ENCODE assay signal across 25 cellular contexts in the genomic region with DNA sequence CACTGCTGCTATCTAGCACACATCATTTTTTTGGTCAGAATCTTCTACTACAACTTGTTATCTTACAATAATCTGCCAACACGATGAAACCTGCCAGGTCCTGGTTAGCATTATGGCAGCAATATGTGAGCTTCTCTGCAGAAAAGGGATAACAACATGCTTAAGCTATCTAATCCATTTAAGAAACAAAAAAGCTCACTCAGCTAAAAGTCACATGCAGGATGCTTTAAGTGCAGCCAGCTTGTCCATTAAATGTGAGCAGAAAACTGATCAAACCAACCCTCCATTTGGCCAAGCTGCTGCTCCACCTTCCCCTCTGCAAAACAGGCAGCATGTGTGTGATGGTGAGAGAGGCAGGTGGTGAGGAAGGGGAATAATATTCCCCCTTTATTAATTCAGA.
"Had no signal": no experiment of that assay in that cellular context is flagged by ENCODE, and none has a peak within 500 bp of the region (broad histone marks: within the 10 kb centered on the region; RNA-seq: fewer than 3 reads in every experiment).

No MANE protein-coding gene starts in this region.

- H3K27ac ChIP-seq: body of pancreas, lower lobe of right lung, skin epidermis, uterus had no signal

- H3K9me3 Mint-ChIP-seq: activated CD8-positive, alpha-beta T cell treated with anti-CD3 and anti-CD28 coated beads for 36 hours; activated naive CD4-positive, alpha-beta T cell treated with anti-CD3 and anti-CD28 coated beads, Interleukin-2, amount 50 U/mL, for 72 hours; activated T-cell treated with anti-CD3 and anti-CD28 coated beads, Interleukin-2, amount 50 U/mL, for 4 hours; activated T-helper 2 cell treated with anti-CD3 and anti-CD28 coated beads, Interferon-gamma antibody, Interleukin-2, Interleukin-4, amounts not matched to agents 10 μg/mL and 5 μg/mL and 100 μg/mL, durations not matched to agents 14 hours and 24 hours and 36 hours; natural killer cell treated with Interleukin-12 subunit alpha and Interleukin-12 subunit beta and Interleukin-15 and Interleukin-18, amount 100 ng/mL, for 72 hours; stimulated activated naive CD8-positive, alpha-beta T cell treated with anti-CD3 and anti-CD28 coated beads, Interleukin-15, amount 100 ng/mL, for 72 hours; T-helper 2 cell treated with Interferon-gamma antibody and Interleukin-4, amounts not matched to agents 5 μg/mL and 100 μg/mL, for 36 hours; type B pancreatic cell had no signal

- H3K9me3 ChIP-seq: body of pancreas, lower lobe of right lung, mucosa of descending colon, uterus had no signal

- ATAC-seq: activated CD8-positive, alpha-beta T cell treated with anti-CD3 and anti-CD28 coated beads for 36 hours; activated naive CD4-positive, alpha-beta T cell treated with anti-CD3 and anti-CD28 coated beads, Interleukin-2, amount 50 U/mL, for 72 hours; activated T-cell treated with anti-CD3 and anti-CD28 coated beads, Interleukin-2, amount 50 U/mL, for 4 hours; body of pancreas; esophagus mucosa; left lobe of liver; lower lobe of right lung; mucosa of descending colon; natural killer cell treated with Interleukin-12 subunit alpha and Interleukin-12 subunit beta and Interleukin-15 and Interleukin-18, amount 100 ng/mL, for 72 hours; sciatic nerve; stimulated activated memory B cell treated with anti-CD40 and anti-IgM and Interleukin-4, amounts not matched to agents 10 μg/mL and 1 μg/mL and 100 μg/mL, for 72 hours; stimulated activated naive CD8-positive, alpha-beta T cell treated with anti-CD3 and anti-CD28 coated beads, Interleukin-15, amount 100 ng/mL, for 72 hours had no signal

- DNase-seq: activated B cell treated with CpG ODN at 0.5 μM for 24 hours; activated CD4-positive, alpha-beta T cell treated with anti-CD3 and anti-CD28 coated beads, Interleukin-2, amount 50 U/mL, for 1 hour; activated CD8-positive, alpha-beta T cell treated with anti-CD3 and anti-CD28 coated beads for 36 hours; activated T-cell treated with anti-CD3 and anti-CD28 coated beads, Interleukin-2, amount 50 U/mL, for 4 hours; body of pancreas; cortex of kidney; foreskin fibroblast; kidney glomerular epithelial cell; lower lobe of right lung; mesenchymal stem cell; mucosa of descending colon; stimulated activated CD4-positive, alpha-beta T cell treated with anti-CD3 and anti-CD28 coated beads, Interleukin-4, amount 100 ng/mL, for 24 hours; stimulated activated naive CD8-positive, alpha-beta T cell treated with anti-CD3 and anti-CD28 coated beads, Interleukin-15, amount 100 ng/mL, for 72 hours; substantia nigra; uterus had no signal

- H3K27me3 Mint-ChIP-seq: activated B cell treated with CpG ODN at 0.5 μM for 24 hours; activated CD8-positive, alpha-beta T cell treated with anti-CD3 and anti-CD28 coated beads for 36 hours; natural killer cell treated with Interleukin-12 subunit alpha and Interleukin-12 subunit beta and Interleukin-15 and Interleukin-18, amount 100 ng/mL, for 72 hours; stimulated activated memory B cell treated with anti-CD40 and anti-IgM and Interleukin-4, amounts not matched to agents 10 μg/mL and 1 μg/mL and 100 μg/mL, for 72 hours; stimulated activated naive CD8-positive, alpha-beta T cell treated with anti-CD3 and anti-CD28 coated beads, Interleukin-15, amount 100 ng/mL, for 72 hours; type B pancreatic cell had no signal

- H3K27me3 ChIP-seq: body of pancreas, uterus had no signal

- H3K4me3 ChIP-seq: body of pancreas, lower lobe of right lung, mucosa of descending colon, skin epidermis, uterus had no signal

- H3K4me3 Mint-ChIP-seq: activated B cell treated with CpG ODN at 0.5 μM for 24 hours; activated CD8-positive, alpha-beta T cell treated with anti-CD3 and anti-CD28 coated beads for 36 hours; activated T-cell treated with anti-CD3 and anti-CD28 coated beads, Interleukin-2, amount 50 U/mL, for 4 hours; natural killer cell treated with Interleukin-12 subunit alpha and Interleukin-12 subunit beta and Interleukin-15 and Interleukin-18, amount 100 ng/mL, for 72 hours; stimulated activated memory B cell treated with anti-CD40 and anti-IgM and Interleukin-4, amounts not matched to agents 10 μg/mL and 1 μg/mL and 100 μg/mL, for 72 hours; stimulated activated naive CD8-positive, alpha-beta T cell treated with anti-CD3 and anti-CD28 coated beads, Interleukin-15, amount 100 ng/mL, for 72 hours; T-helper 2 cell treated with Interferon-gamma antibody and Interleukin-4, amounts not matched to agents 5 μg/mL and 100 μg/mL, for 36 hours; type B pancreatic cell had no signal

- H3K36me3 ChIP-seq: uterus had no signal

- H3K27ac Mint-ChIP-seq: activated B cell treated with CpG ODN at 0.5 μM for 24 hours; activated CD8-positive, alpha-beta T cell treated with anti-CD3 and anti-CD28 coated beads for 36 hours; activated T-helper 2 cell treated with anti-CD3 and anti-CD28 coated beads, Interferon-gamma antibody, Interleukin-2, Interleukin-4, amounts not matched to agents 10 μg/mL and 5 μg/mL and 100 μg/mL, durations not matched to agents 14 hours and 24 hours and 36 hours; natural killer cell treated with Interleukin-12 subunit alpha and Interleukin-12 subunit beta and Interleukin-15 and Interleukin-18, amount 100 ng/mL, for 72 hours; stimulated activated memory B cell treated with anti-CD40 and anti-IgM and Interleukin-4, amounts not matched to agents 10 μg/mL and 1 μg/mL and 100 μg/mL, for 72 hours; T-helper 2 cell treated with Interferon-gamma antibody and Interleukin-4, amounts not matched to agents 5 μg/mL and 100 μg/mL, for 36 hours; type B pancreatic cell had no signal

- H3K4me1 ChIP-seq: body of pancreas, lower lobe of right lung, uterus had no signal

- H3K4me1 Mint-ChIP-seq: activated B cell treated with CpG ODN at 0.5 μM for 24 hours; stimulated activated memory B cell treated with anti-CD40 and anti-IgM and Interleukin-4, amounts not matched to agents 10 μg/mL and 1 μg/mL and 100 μg/mL, for 72 hours; stimulated activated naive CD8-positive, alpha-beta T cell treated with anti-CD3 and anti-CD28 coated beads, Interleukin-15, amount 100 ng/mL, for 72 hours had no signal
